Comparison of ENCODE assay signal across 18 cellular contexts in genomic region chrX:151981129-151981528, GRCh38. TPM values are rescaled to one million over a fixed set of nuclear protein-coding genes. Genes with fewer than 3 reads are reported as not detected.
DNase-seq lines count a peak whose midpoint lies in the region; ATAC-seq and TF ChIP-seq lines count a peak whose summit lies in the region.
"Had no signal": no experiment of that assay in that cellular context is flagged by ENCODE, and none has a peak within 500 bp of the region (broad histone marks: within the 10 kb centered on the region; RNA-seq: fewer than 3 reads in every experiment).

No MANE protein-coding gene starts in this region.

- H3K4me1 ChIP-seq in mammary epithelial cell (ENCODE audit: insufficient read depth, low read length): peaks cover 54% of the 10 kb centered on the region

- dilution Hi-C loops in mammary epithelial cell (cut with HindIII; ENCODE audit: low sequenced_read_pairs): no loop called here

- H3K36me3 ChIP-seq in mammary epithelial cell (ENCODE audit: insufficient read depth, low read length): no peaks in the 10 kb centered on the region

- WGBS in mammary epithelial cell (ENCODE audit: low coverage, missing lambda C conversion rate): 30% methylated on average over 2 of the region's 2 CpGs

- BruUV-seq in mammary epithelial cell (replicated peaks; lab: Mats Ljungman, UMichigan): no TSS peak

- in situ Hi-C loops in mammary epithelial cell (cut with MboI; ENCODE audit: low sequenced_read_pairs in 2 of 2) (no loop called here), KBM-7 (cut with MboI; ENCODE audit: low pct_unique_long_range_greater_than_20kb, low sequenced_read_pairs) (no loop called here)

- no peaks in the 10 kb centered on the region for H3K79me2 ChIP-seq in mammary epithelial cell (ENCODE audit: insufficient read depth, low read length)

- no peaks in the 10 kb centered on the region for H3K27me3 ChIP-seq in mammary epithelial cell (ENCODE audit: insufficient read depth, low read length)

- H3K4me2 ChIP-seq in mammary epithelial cell (ENCODE audit: insufficient read depth, low read depth, low read length): no peak overlapping the region

- no peaks in the 10 kb centered on the region for H3K9me3 ChIP-seq in mammary epithelial cell (replicated peaks; ENCODE audit: insufficient read depth, low read length)

- no peak overlapping the region for H3K4me3 Mint-ChIP-seq in stimulated activated naive B cell treated with anti-CD40 and anti-IgM and Interleukin-4, amounts not matched to agents 10 μg/mL and 1 μg/mL and 100 μg/mL, for 72 hours
- H3K4me3 Mint-ChIP-seq: activated naive CD8-positive, alpha-beta T cell; stimulated activated memory B cell treated with anti-CD40 and anti-IgM and Interleukin-4, amounts not matched to agents 10 μg/mL and 1 μg/mL and 100 μg/mL, for 72 hours had no signal

- no peak overlapping the region for H3K9ac ChIP-seq in mammary epithelial cell (ENCODE audit: insufficient read depth, low read length)

- H3K9me3 Mint-ChIP-seq in stimulated activated naive B cell treated with anti-CD40 and anti-IgM and Interleukin-4, amounts not matched to agents 10 μg/mL and 1 μg/mL and 100 μg/mL, for 72 hours: no peaks in the 10 kb centered on the region
- H3K9me3 Mint-ChIP-seq: stimulated activated memory B cell treated with anti-CD40 and anti-IgM and Interleukin-4, amounts not matched to agents 10 μg/mL and 1 μg/mL and 100 μg/mL, for 72 hours had no signal

- DNase-seq in AG04449 (ENCODE audit: low read depth, low spot score) (peak; percentile 42), LHCN-M2 (ENCODE audit: low read depth) (peak; percentile 28), mammary epithelial cell (peak; percentile 79), kidney tubule cell (ENCODE audit: low spot score) (peak; percentile 70), cardiac septum (ENCODE audit: low spot score) (no peak), KBM-7 (no peak)
- no peak for DNase-seq in stimulated activated naive B cell treated with anti-CD40 and anti-IgM and Interleukin-4, amounts not matched to agents 10 μg/mL and 1 μg/mL and 100 μg/mL, for 72 hours
- DNase-seq: activated CD4-positive, alpha-beta T cell treated with anti-CD3 and anti-CD28 coated beads for 48 hours; COR-L47; erythroblast; NCI-H146; NCI-H524; right cardiac atrium had no signal

- no peak for ATAC-seq in stimulated activated naive B cell treated with anti-CD40 and anti-IgM and Interleukin-4, amounts not matched to agents 10 μg/mL and 1 μg/mL and 100 μg/mL, for 72 hours (replicated peaks)
- ATAC-seq in HG03469 (IDR thresholded peaks at IDR 0.05; ENCODE audit: unreplicated experiment): no peak
- ATAC-seq: right cardiac atrium; stimulated activated memory B cell treated with anti-CD40 and anti-IgM and Interleukin-4, amounts not matched to agents 10 μg/mL and 1 μg/mL and 100 μg/mL, for 72 hours had no signal

- no peaks in the 10 kb centered on the region for H3K4me1 Mint-ChIP-seq in stimulated activated naive B cell treated with anti-CD40 and anti-IgM and Interleukin-4, amounts not matched to agents 10 μg/mL and 1 μg/mL and 100 μg/mL, for 72 hours
- H3K4me1 Mint-ChIP-seq: stimulated activated memory B cell treated with anti-CD40 and anti-IgM and Interleukin-4, amounts not matched to agents 10 μg/mL and 1 μg/mL and 100 μg/mL, for 72 hours had no signal

- intact Hi-C loops in mammary epithelial cell (cut with micrococcal nuclease): loop anchor here (10.0 kb wide), 1 partner anchor 106 kb away; no protein-coding TSS in a partner anchor
- intact Hi-C loops in cardiac septum (cut with DNase I): no loop called here

- H3K4me3 ChIP-seq in AG04449 (ENCODE audit: low read depth, low read length): no peak overlapping the region
- H3K4me3 ChIP-seq in mammary epithelial cell (replicated peaks in 1 of 3; ENCODE audit: insufficient read depth in 1 of 3, low read depth in 2 of 3, low read length in 3 of 3): no peak overlapping the region
- H3K4me3 ChIP-seq: lung had no signal

- no peaks in the 10 kb centered on the region for H3K36me3 Mint-ChIP-seq in stimulated activated naive B cell treated with anti-CD40 and anti-IgM and Interleukin-4, amounts not matched to agents 10 μg/mL and 1 μg/mL and 100 μg/mL, for 72 hours
- H3K36me3 Mint-ChIP-seq: activated naive CD8-positive, alpha-beta T cell; stimulated activated memory B cell treated with anti-CD40 and anti-IgM and Interleukin-4, amounts not matched to agents 10 μg/mL and 1 μg/mL and 100 μg/mL, for 72 hours had no signal

- H4K20me1 ChIP-seq in mammary epithelial cell (ENCODE audit: insufficient read depth, low read length): no peaks in the 10 kb centered on the region

- H3K27me3 Mint-ChIP-seq in stimulated activated naive B cell treated with anti-CD40 and anti-IgM and Interleukin-4, amounts not matched to agents 10 μg/mL and 1 μg/mL and 100 μg/mL, for 72 hours: peaks cover 0 to 5% of the 10 kb centered on the region in 2 donors
- H3K27me3 Mint-ChIP-seq: stimulated activated memory B cell treated with anti-CD40 and anti-IgM and Interleukin-4, amounts not matched to agents 10 μg/mL and 1 μg/mL and 100 μg/mL, for 72 hours had no signal

- H2AFZ ChIP-seq in mammary epithelial cell (ENCODE audit: low read depth, low read length): no peak overlapping the region

- CTCF ChIA-PET in AG04449 (lab: Yijun Ruan, JAX): no interaction called here
- CTCF ChIA-PET in mammary epithelial cell (lab: Charles Lee; ENCODE audit: low non-redundant PET): no interaction called here

- POLR2A ChIA-PET in AG04449 (lab: Yijun Ruan, JAX): no interaction called here

- TF ChIP-seq CTCF in AG04449 (IDR thresholded peaks at IDR 0.05; ENCODE audit: insufficient read depth, low read length, missing control alignments) (no peak), mammary epithelial cell (conservative IDR thresholded peaks at IDR 0.05 in 1 of 2, IDR thresholded peaks at IDR 0.05 in 1 of 2; ENCODE audit: extremely low read depth in 1 of 2, insufficient read depth in 1 of 2, low read depth in 1 of 2, low read length in 2 of 2) (no peak)

- H3K27ac ChIP-seq in mammary epithelial cell (ENCODE audit: insufficient read depth, low read depth, low read length): no peak overlapping the region

- no peak overlapping the region for H3K27ac Mint-ChIP-seq in stimulated activated naive B cell treated with anti-CD40 and anti-IgM and Interleukin-4, amounts not matched to agents 10 μg/mL and 1 μg/mL and 100 μg/mL, for 72 hours
- H3K27ac Mint-ChIP-seq: activated naive CD8-positive, alpha-beta T cell; stimulated activated memory B cell treated with anti-CD40 and anti-IgM and Interleukin-4, amounts not matched to agents 10 μg/mL and 1 μg/mL and 100 μg/mL, for 72 hours had no signal

RNA-seq across cellular contexts. Expression of gene GABRE, which starts 6.7 kb away (rescaled TPM):
- total RNA-seq in LHCN-M2 (2014; rRNA removed) (1.5 and 2.2 TPM in 2 replicates), mammary epithelial cell (10 to 100 TPM; 26.5 to 32.2 TPM), cardiac septum (54.0 TPM)
- 0.18 TPM for polyA plus RNA-seq in LHCN-M2 (2012)
- polyA plus RNA-seq in mammary epithelial cell: 9.1 TPM
- polyA minus RNA-seq in mammary epithelial cell: 46.5 TPM
- total RNA-seq: A673 had no signal

Comparison
In these comparisons a context has a peak if more than half of its experiments do, and no peak if none do; other contexts are left out.
1. DNase-seq: peak in AG04449 (single experiment), LHCN-M2 (single experiment), mammary epithelial cell (single experiment) and kidney tubule cell (single experiment); none in cardiac septum (single experiment), KBM-7 (single experiment) and stimulated activated naive B cell treated with anti-CD40 and anti-IgM and Interleukin-4, amounts not matched to agents 10 μg/mL and 1 μg/mL and 100 μg/mL, for 72 hours (single experiment).